Comparison of ENCODE assay signal across 1 cellular context in genomic region chr9:129863059-129863690, GRCh38.
TF ChIP-seq lines count a peak whose summit lies in the region.

No MANE protein-coding gene starts in this region.

TF ChIP-seq in K562, 482 proteins besides CTCF, POLR2A, EP300 and RAD21 (continued from another document and continues in another):
- TF ChIP-seq ZNF318 (IDR thresholded peaks at IDR 0.05; ENCODE audit: borderline replicate concordance in 1 of 2, low read depth in 1 of 2) (no peak), ZNF695 (CRISPR knock-in tag; IDR thresholded peaks at IDR 0.05) (peak; percentile 57; the same call in 1 of the 2 replicates), ZBTB49 (CRISPR knock-in tag; IDR thresholded peaks at IDR 0.05; ENCODE audit: borderline replicate concordance) (0 out of 2 replicates have a peak, but pooled peaks have one; percentile 66), ESRRB (CRISPR knock-in tag; IDR thresholded peaks at IDR 0.05; ENCODE audit: borderline replicate concordance) (0 out of 2 replicates have a peak, but pooled peaks have one; percentile 5), ETS2 (tag; IDR thresholded peaks at IDR 0.05; ENCODE audit: borderline replicate concordance, poor library complexity, severe bottlenecking) (peak; percentile 100), ZNF316 (IDR thresholded peaks at IDR 0.05) (peak; percentile 95), ILK (tag; IDR thresholded peaks at IDR 0.05; ENCODE audit: borderline replicate concordance, low read depth) (0 out of 2 replicates have a peak, but pooled peaks have one; percentile 58), TAF1 (IDR thresholded peaks at IDR 0.05; ENCODE audit: control insufficient read depth, extremely low read depth, insufficient read depth, low read length, severe bottlenecking) (peak; percentile 85), EP400 (IDR thresholded peaks at IDR 0.05) (no peak), ELF1 (tag; IDR thresholded peaks at IDR 0.05) (peak; percentile 77), ZNF121 (CRISPR knock-in tag; conservative IDR thresholded peaks at IDR 0.05) (no peak), ZNF398 (CRISPR knock-in tag; IDR thresholded peaks at IDR 0.05) (peak; percentile 68), HDAC2 (IDR thresholded peaks at IDR 0.05) (peak; percentile 99), ATF1 (CRISPR knock-in tag; IDR thresholded peaks at IDR 0.05) (no peak), ATF1 (tag; IDR thresholded peaks at IDR 0.05) (peak; percentile 88), THRB (CRISPR knock-in tag; conservative IDR thresholded peaks at IDR 0.05) (peak; percentile 96), RBM34 (IDR thresholded peaks at IDR 0.05; ENCODE audit: borderline replicate concordance, insufficient read depth, low read length) (no peak), USF1 (CRISPR knock-in tag; IDR thresholded peaks at IDR 0.05) (peak; percentile 44; the same call in 1 of the 2 replicates), RBM39 (optimal IDR thresholded peaks at IDR 0.05; ENCODE audit: low read depth, low read length) (peak; percentile 86), NFE2L1 (tag; IDR thresholded peaks at IDR 0.05; ENCODE audit: borderline replicate concordance, low read depth) (no peak), HCFC1 (IDR thresholded peaks at IDR 0.05; ENCODE audit: low read depth, low read length) (peak; percentile 65; the same call in 1 of the 2 replicates), RHOXF2B (CRISPR knock-in tag; conservative IDR thresholded peaks at IDR 0.05) (peak; percentile 53; the same call in 1 of the 2 replicates), WHSC1 (IDR thresholded peaks at IDR 0.05; ENCODE audit: low read length) (no peak), NCOA6 (IDR thresholded peaks at IDR 0.05) (no peak), SMAD3 (CRISPR knock-in tag; conservative IDR thresholded peaks at IDR 0.05) (peak; percentile 95; the same call in 1 of the 2 replicates), ZNF212 (CRISPR knock-in tag; IDR thresholded peaks at IDR 0.05) (peak; percentile 81; the same call in 1 of the 2 replicates), ELK1 (CRISPR knock-in tag; IDR thresholded peaks at IDR 0.05) (no peak), MAZ (CRISPR knock-in tag; conservative IDR thresholded peaks at IDR 0.05 in 1 of 2, IDR thresholded peaks at IDR 0.05 in 1 of 2) (peak; percentile 98 to 100), USF2 (CRISPR knock-in tag; IDR thresholded peaks at IDR 0.05) (no peak), ETS1 (conservative IDR thresholded peaks at IDR 0.05; ENCODE audit: control insufficient read depth, low read depth, low read length) (peak; percentile 100), GTF2E2 (tag; IDR thresholded peaks at IDR 0.05) (no peak; the same call in 1 of the 2 replicates), C11orf30 (IDR thresholded peaks at IDR 0.05; ENCODE audit: low read depth) (no peak), CHD2 (IDR thresholded peaks at IDR 0.05; ENCODE audit: low read depth, low read length) (0 out of 2 replicates have a peak, but pooled peaks have one; percentile 58)
- TF ChIP-seq, protein P1, sequence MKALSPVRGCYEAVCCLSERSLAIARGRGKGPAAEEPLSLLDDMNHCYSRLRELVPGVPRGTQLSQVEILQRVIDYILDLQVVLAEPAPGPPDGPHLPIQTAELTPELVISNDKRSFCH (CRISPR knock-in tag; IDR thresholded peaks at IDR 0.05), result no peak
- TF ChIP-seq, protein P1 (tag; IDR thresholded peaks at IDR 0.05), result peak; percentile 97
- TF ChIP-seq, protein P2, sequence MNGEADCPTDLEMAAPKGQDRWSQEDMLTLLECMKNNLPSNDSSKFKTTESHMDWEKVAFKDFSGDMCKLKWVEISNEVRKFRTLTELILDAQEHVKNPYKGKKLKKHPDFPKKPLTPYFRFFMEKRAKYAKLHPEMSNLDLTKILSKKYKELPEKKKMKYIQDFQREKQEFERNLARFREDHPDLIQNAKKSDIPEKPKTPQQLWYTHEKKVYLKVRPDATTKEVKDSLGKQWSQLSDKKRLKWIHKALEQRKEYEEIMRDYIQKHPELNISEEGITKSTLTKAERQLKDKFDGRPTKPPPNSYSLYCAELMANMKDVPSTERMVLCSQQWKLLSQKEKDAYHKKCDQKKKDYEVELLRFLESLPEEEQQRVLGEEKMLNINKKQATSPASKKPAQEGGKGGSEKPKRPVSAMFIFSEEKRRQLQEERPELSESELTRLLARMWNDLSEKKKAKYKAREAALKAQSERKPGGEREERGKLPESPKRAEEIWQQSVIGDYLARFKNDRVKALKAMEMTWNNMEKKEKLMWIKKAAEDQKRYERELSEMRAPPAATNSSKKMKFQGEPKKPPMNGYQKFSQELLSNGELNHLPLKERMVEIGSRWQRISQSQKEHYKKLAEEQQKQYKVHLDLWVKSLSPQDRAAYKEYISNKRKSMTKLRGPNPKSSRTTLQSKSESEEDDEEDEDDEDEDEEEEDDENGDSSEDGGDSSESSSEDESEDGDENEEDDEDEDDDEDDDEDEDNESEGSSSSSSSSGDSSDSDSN (IDR thresholded peaks at IDR 0.05; ENCODE audit: borderline replicate concordance in 1 of 2, low read depth in 2 of 2, low read length in 2 of 2), result peak; percentile 95 to 97
